Comparison of ENCODE assay signal across 24 cellular contexts in genomic region chr15:98069256-98069655, GRCh38.
DNase-seq lines count a peak whose midpoint lies in the region; FAIRE-seq and TF ChIP-seq lines count a peak whose summit lies in the region.
"Had no signal": no experiment of that assay in that cellular context is flagged by ENCODE, and none has a peak within 500 bp of the region (broad histone marks: within the 10 kb centered on the region; RNA-seq: fewer than 3 reads in every experiment).

No MANE protein-coding gene starts in this region.

- H3K4me1 ChIP-seq in H1 (replicated peaks in 1 of 4; ENCODE audit: control insufficient read depth in 3 of 4, insufficient read depth in 4 of 4, low read length in 3 of 4) (peaks cover 0 to 2% (median 0%) of the 10 kb centered on the region in 4 experiments; a peak in 1 of 7 replicates), mesendoderm (ENCODE audit: control insufficient read depth, low read depth, low read length) (no peaks in the 10 kb centered on the region)
- H3K4me1 ChIP-seq: BE2C had no signal

- no peak for TF ChIP-seq CTCF in H1 (IDR thresholded peaks at IDR 0.05; ENCODE audit: control extremely low read depth in 1 of 3, insufficient read depth in 1 of 3, low read depth in 1 of 3, low read length in 3 of 3)

- no peak overlapping the region for H3K14ac ChIP-seq in H1 (ENCODE audit: insufficient read length)

- no peak overlapping the region for H3K27ac ChIP-seq in H1 (ENCODE audit: low read depth, low read length)
- no peak overlapping the region for H3K27ac ChIP-seq in mesendoderm (ENCODE audit: low read depth, low read length)

- H2BK120ac ChIP-seq in H1 (replicated peaks; ENCODE audit: low read depth, low read length) (no peak overlapping the region), mesendoderm (ENCODE audit: low read depth, low read length) (no peak overlapping the region)

- H3K4ac ChIP-seq in H1 (replicated peaks; ENCODE audit: insufficient read length, low read depth, low read length) (no peak overlapping the region), mesendoderm (ENCODE audit: low read depth, low read length) (no peak overlapping the region)

- no peak overlapping the region for H4K5ac ChIP-seq in H1 (ENCODE audit: insufficient read length, low read depth, low read length)
- no peak overlapping the region for H4K5ac ChIP-seq in mesendoderm (ENCODE audit: low read length)

- FAIRE-seq in H1 (lab: Jason Lieb, UNC) = no peak
- FAIRE-seq: HTR-8/SVneo had no signal

- H2BK12ac ChIP-seq in H1 (ENCODE audit: low read depth, low read length) = no peak overlapping the region

- H3K9ac ChIP-seq in H1 (replicated peaks in 1 of 4; ENCODE audit: extremely low read depth in 1 of 4, low read depth in 3 of 4, low read length in 3 of 4) (no peak overlapping the region), mesendoderm (ENCODE audit: low read length) (no peak overlapping the region)
- H3K9ac ChIP-seq: SK-N-SH had no signal

- H3K4me2 ChIP-seq in H1 (ENCODE audit: insufficient read depth in 1 of 2, low read depth in 2 of 2, low read length in 2 of 2) (no peak overlapping the region), mesendoderm (ENCODE audit: low read length) (no peak overlapping the region)
- H3K4me2 ChIP-seq: SK-N-SH had no signal

- 0 out of 2 replicates have a peak overlapping the region, but pooled peaks have one; percentile 10 for H3K18ac ChIP-seq in H1 (ENCODE audit: extremely low read depth, low read length)
- H3K18ac ChIP-seq in mesendoderm (ENCODE audit: low read length) = no peak overlapping the region

- CTCF ChIA-PET in H1 (lab: Charles Lee; ENCODE audit: partially characterized antibody) = interaction anchor here (0.6 to 0.8 kb wide), 3 partner anchors 11 to 367 kb away, joined by 3 to 4 read pairs (median 3); no protein-coding TSS in a partner anchor

- no peak overlapping the region for H2BK15ac ChIP-seq in H1 (ENCODE audit: low read length)
- H2BK15ac ChIP-seq in mesendoderm (replicated peaks; ENCODE audit: low read depth) = no peak overlapping the region

- no peak for TF ChIP-seq RAD21 in H1 (IDR thresholded peaks at IDR 0.05 in 1 of 2, conservative IDR thresholded peaks at IDR 0.05 in 1 of 2; ENCODE audit: low read depth in 2 of 2, low read length in 2 of 2)

- H3K9me3 ChIP-seq in H1 (ENCODE audit: insufficient read depth in 2 of 2, low read depth in 1 of 2, low read length in 1 of 2) = peaks cover 3 to 6% of the 10 kb centered on the region in 2 experiments; a peak in 1 of 4 replicates
- H3K9me3 ChIP-seq: BE2C, SK-N-SH had no signal

- no peak for TF ChIP-seq POLR2A in H1 (IDR thresholded peaks at IDR 0.05; ENCODE audit: control extremely low read depth in 1 of 2, low read depth in 2 of 2, low read length in 2 of 2)

- H4K91ac ChIP-seq in H1 (replicated peaks; ENCODE audit: insufficient read length, low read length) = no peak overlapping the region

- H3K36me3 ChIP-seq in H1 (ENCODE audit: control insufficient read depth in 2 of 4, insufficient read depth in 4 of 4, low read length in 3 of 4) = no peaks in the 10 kb centered on the region
- H3K36me3 ChIP-seq in mesendoderm (ENCODE audit: control insufficient read depth, insufficient read depth, low read length) = no peaks in the 10 kb centered on the region
- H3K36me3 ChIP-seq: BE2C, MG63 had no signal

- TF ChIP-seq EP300 in H1 (IDR thresholded peaks at IDR 0.05; ENCODE audit: borderline replicate concordance in 1 of 2, low read depth in 2 of 2, low read length in 2 of 2) = no peak

- no peak overlapping the region for H2BK5ac ChIP-seq in H1 (ENCODE audit: low read depth, low read length)
- no peak overlapping the region for H2BK5ac ChIP-seq in mesendoderm (ENCODE audit: low read length)

- DNase-seq in EH (ENCODE audit: low read depth) (peak; percentile 77), M059J (ENCODE audit: low read depth) (peak; percentile 30), H1 (ENCODE audit: low read depth in 1 of 2, low spot score in 2 of 2) (no peak), mesendoderm (peak; percentile 23), medulla oblongata (ENCODE audit: extremely low spot score) (no peak), GF-D8 (lab: John Stamatoyannopoulos, UW) (no peak), NCI-H1092 (lab: John Stamatoyannopoulos, UW) (no peak)
- no peak for DNase-seq in activated CD4-positive, CD25-positive, alpha-beta regulatory T cell treated with anti-CD3 and anti-CD28 coated beads, Interleukin-2, amount 50 U/mL, for 72 hours
- DNase-seq: BE2C; CD8-positive, alpha-beta memory T cell; DMS 273 treated with DMSO at 0.1 percent for 48 hours; DMS79; GOT3; KBM-7; MG63; NCI-H1694; NCI-H2029 treated with DMSO at 0.1 percent for 48 hours; NCI-H2227 treated with DMSO at 0.1 percent for 48 hours; NCI-H510A; NCI-H69; SIG-M5; SK-N-SH; SW 1271 had no signal

- H3K27me3 ChIP-seq in H1 (replicated peaks in 1 of 4; ENCODE audit: control insufficient read depth in 3 of 4, extremely low read depth in 1 of 4, insufficient read depth in 3 of 4, low read length in 3 of 4) = no peaks in the 10 kb centered on the region
- H3K27me3 ChIP-seq in mesendoderm (ENCODE audit: insufficient read depth, low read length, poor library complexity) = no peaks in the 10 kb centered on the region
- H3K27me3 ChIP-seq: BE2C, MG63 had no signal

- H3K79me2 ChIP-seq in H1 (ENCODE audit: control insufficient read depth in 1 of 2, insufficient read depth in 2 of 2, low read length in 2 of 2) = no peaks in the 10 kb centered on the region
- no peaks in the 10 kb centered on the region for H3K79me2 ChIP-seq in mesendoderm (ENCODE audit: control insufficient read depth, insufficient read depth, low read length)

- H4K8ac ChIP-seq in H1 (ENCODE audit: extremely low read depth, insufficient read depth, low read length) (no peak overlapping the region), mesendoderm (ENCODE audit: low read depth, low read length) (no peak overlapping the region)

- H3K23me2 ChIP-seq in H1 (ENCODE audit: low read depth, low read length) = no peaks in the 10 kb centered on the region

- WGBS in H1 (ENCODE audit: extremely low coverage in 1 of 2, insufficient coverage in 1 of 2, insufficient read length in 1 of 2, insufficient replicate concordance in 2 of 2, low coverage in 1 of 2, low lambda C conversion rate in 2 of 2, missing lambda C conversion rate in 1 of 2), 2 experiments = 82% methylated on average over 4 of the region's 4 CpGs; no CpG with 5 or more reads in 1 of the 2 experiments
- no CpG with 5 or more reads among the region's 4 CpGs for WGBS in mesendoderm (ENCODE audit: extremely low coverage, insufficient coverage, low lambda C conversion rate)

- no peak overlapping the region for H2AFZ ChIP-seq in H1 (ENCODE audit: low read length)

- no peaks in the 10 kb centered on the region for H4K20me1 ChIP-seq in H1 (replicated peaks in 1 of 2; ENCODE audit: control insufficient read depth in 1 of 2, insufficient read depth in 2 of 2, low read length in 2 of 2)

- no peak overlapping the region for H3K56ac ChIP-seq in H1 (replicated peaks; ENCODE audit: insufficient read length, low read depth, low read length)
- no peak overlapping the region for H3K56ac ChIP-seq in mesendoderm (ENCODE audit: low read length)

- no peak overlapping the region for H3K23ac ChIP-seq in H1 (ENCODE audit: insufficient read length)
- H3K23ac ChIP-seq in mesendoderm (ENCODE audit: low read length) = no peak overlapping the region

- H3K79me1 ChIP-seq in H1 (ENCODE audit: low read depth, low read length) = no peaks in the 10 kb centered on the region
- H3K79me1 ChIP-seq in mesendoderm (ENCODE audit: low read length) = no peaks in the 10 kb centered on the region

- H2AK5ac ChIP-seq in H1 (ENCODE audit: low read depth, low read length) (no peak overlapping the region), mesendoderm (ENCODE audit: low read length) (no peak overlapping the region)

- POLR2A ChIA-PET in H1 (lab: Charles Lee; ENCODE audit: partially characterized antibody) = no interaction called here

- H2BK20ac ChIP-seq in H1 (ENCODE audit: low read length) = no peak overlapping the region

- H3K4me3 ChIP-seq in H1 (ENCODE audit: extremely low read depth in 1 of 4, insufficient read depth in 2 of 4, low read depth in 3 of 4, low read length in 4 of 4) (no peak overlapping the region), mesendoderm (ENCODE audit: low read length) (no peak overlapping the region)
- H3K4me3 ChIP-seq: MG63 had no signal

TF ChIP-seq in H1, 55 proteins besides CTCF, POLR2A, EP300 and RAD21:
- 0 out of 2 replicates have a peak, but pooled peaks have one; percentile 35 for TF ChIP-seq TEAD4 (IDR thresholded peaks at IDR 0.05; ENCODE audit: low read depth, low read length)
- TF ChIP-seq TBP (IDR thresholded peaks at IDR 0.05; ENCODE audit: low read depth, low read length) = no peak

Comparison
In these comparisons a context has a peak if more than half of its experiments do, and no peak if none do; other contexts are left out.
1. DNase-seq: peak in EH (single experiment), M059J (single experiment) and mesendoderm (single experiment); none in H1 (0 of 2), activated CD4-positive, CD25-positive, alpha-beta regulatory T cell treated with anti-CD3 and anti-CD28 coated beads, Interleukin-2, amount 50 U/mL, for 72 hours (single experiment), medulla oblongata (single experiment), GF-D8 (single experiment) and NCI-H1092 (single experiment).